In the genomic region with DNA sequence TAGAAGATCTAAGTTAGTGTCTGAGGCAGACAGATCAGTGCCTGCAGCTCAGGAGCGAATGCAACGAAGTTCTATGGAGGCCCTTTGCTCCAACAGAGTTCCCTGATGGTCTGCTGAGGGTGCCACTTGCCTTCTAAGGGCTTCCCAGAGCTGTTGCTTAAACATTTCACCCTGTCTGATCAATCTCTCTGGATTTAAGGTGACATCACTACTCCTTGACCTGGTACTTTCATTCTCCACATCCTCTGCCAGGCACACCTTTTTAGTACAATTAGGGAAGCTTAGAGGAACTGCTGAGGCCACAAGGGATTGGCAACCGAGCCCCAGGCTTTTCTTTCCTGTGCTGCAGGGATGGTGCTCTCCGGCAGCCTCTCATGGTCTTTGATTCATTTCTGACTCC, we compare ENCODE assay signal across 1 cellular context.
TF ChIP-seq lines count a peak whose summit lies in the region.

No MANE protein-coding gene starts in this region.

TF ChIP-seq in H1, 55 proteins besides CTCF, POLR2A, EP300 and RAD21 (continued from another document):
- TF ChIP-seq, protein P1, sequence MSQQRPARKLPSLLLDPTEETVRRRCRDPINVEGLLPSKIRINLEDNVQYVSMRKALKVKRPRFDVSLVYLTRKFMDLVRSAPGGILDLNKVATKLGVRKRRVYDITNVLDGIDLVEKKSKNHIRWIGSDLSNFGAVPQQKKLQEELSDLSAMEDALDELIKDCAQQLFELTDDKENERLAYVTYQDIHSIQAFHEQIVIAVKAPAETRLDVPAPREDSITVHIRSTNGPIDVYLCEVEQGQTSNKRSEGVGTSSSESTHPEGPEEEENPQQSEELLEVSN (IDR thresholded peaks at IDR 0.05), result no peak
- TF ChIP-seq, protein P2, sequence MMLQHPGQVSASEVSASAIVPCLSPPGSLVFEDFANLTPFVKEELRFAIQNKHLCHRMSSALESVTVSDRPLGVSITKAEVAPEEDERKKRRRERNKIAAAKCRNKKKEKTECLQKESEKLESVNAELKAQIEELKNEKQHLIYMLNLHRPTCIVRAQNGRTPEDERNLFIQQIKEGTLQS (IDR thresholded peaks at IDR 0.05; ENCODE audit: insufficient read depth, low read depth, low read length), result no peak
- no peak for TF ChIP-seq SIN3A (conservative IDR thresholded peaks at IDR 0.05 in 1 of 2, IDR thresholded peaks at IDR 0.05 in 1 of 2; ENCODE audit: low read depth in 1 of 2, low read length in 2 of 2)
- TF ChIP-seq CHD2 (IDR thresholded peaks at IDR 0.05; ENCODE audit: low read length), result no peak
- TF ChIP-seq HDAC6 (IDR thresholded peaks at IDR 0.05; ENCODE audit: low read depth, low read length), result no peak
- TF ChIP-seq EGR1 (IDR thresholded peaks at IDR 0.05; ENCODE audit: borderline replicate concordance, low read depth, low read length), result no peak
- TF ChIP-seq ASH2L (IDR thresholded peaks at IDR 0.05; ENCODE audit: low read length), result no peak
- no peak for TF ChIP-seq CREB1 (IDR thresholded peaks at IDR 0.05)
- no peak for TF ChIP-seq RFX5 (IDR thresholded peaks at IDR 0.05; ENCODE audit: borderline replicate concordance, low read depth, low read length)
- TF ChIP-seq SAP30 (IDR thresholded peaks at IDR 0.05; ENCODE audit: insufficient read depth, insufficient replicate concordance, low read length), result no peak
- no peak for TF ChIP-seq SUZ12 (IDR thresholded peaks at IDR 0.05; ENCODE audit: low read length)
- no peak for TF ChIP-seq TAF1 (IDR thresholded peaks at IDR 0.05; ENCODE audit: low read depth, low read length)
